Comparison of ENCODE assay signal across 8 cellular contexts in genomic region chr4:145177511-145177905, GRCh38. TPM values are rescaled to one million over a fixed set of nuclear protein-coding genes. Genes with fewer than 3 reads are reported as not detected.
DNase-seq lines count a peak whose midpoint lies in the region; ATAC-seq, FAIRE-seq and TF ChIP-seq lines count a peak whose summit lies in the region.

No MANE protein-coding gene starts in this region.

- no peak for FAIRE-seq in GM19239 (lab: Jason Lieb, UNC)

- peaks cover 21% of the 10 kb centered on the region for H3K36me3 Mint-ChIP-seq in nephron (ENCODE audit: low read depth)

- peak overlapping the region; percentile 96 to 100 (median 98) for H3K4me3 Mint-ChIP-seq in nephron

- DNase-seq in NT2/D1 (ENCODE audit: low read depth, low spot score): no peak
- peak; percentile 69 for DNase-seq in dermis blood vessel endothelial cell
- no peak for DNase-seq in GF-D8 (lab: John Stamatoyannopoulos, UW)
- DNase-seq in AML-193 (lab: John Stamatoyannopoulos, UW): no peak
- DNase-seq in GM19239 (ENCODE audit: insufficient read length, low spot score): no peak

- H3K9me3 ChIP-seq in BLaER1 (no peaks in the 10 kb centered on the region), NT2/D1 (ENCODE audit: insufficient read depth, low read length) (no peaks in the 10 kb centered on the region)

- H3K9ac ChIP-seq in BLaER1: peak overlapping the region; percentile 82
- peak overlapping the region; percentile 25 for H3K9ac ChIP-seq in NT2/D1 (ENCODE audit: insufficient read length, low read depth)

- peaks cover 34% of the 10 kb centered on the region for H3K4me1 Mint-ChIP-seq in nephron

- no peak for TF ChIP-seq CTCF in nephron (IDR thresholded peaks at IDR 0.05; ENCODE audit: unreplicated experiment in 3 of 3)

- H3K4me2 ChIP-seq in BLaER1: peak overlapping the region; percentile 87

- H3K4me3 ChIP-seq in BLaER1 (peak overlapping the region; percentile 82), NT2/D1 (ENCODE audit: insufficient read length, low read depth) (no peak overlapping the region)

- H3K36me3 ChIP-seq in BLaER1 (peaks cover 33% of the 10 kb centered on the region), NT2/D1 (ENCODE audit: insufficient read depth, insufficient read length, low read length) (peaks cover 12% of the 10 kb centered on the region)

- H3K4me1 ChIP-seq in BLaER1 (peaks cover 51% of the 10 kb centered on the region), NT2/D1 (ENCODE audit: insufficient read depth, insufficient read length) (no peaks in the 10 kb centered on the region)

- H3K9me3 Mint-ChIP-seq in nephron: no peaks in the 10 kb centered on the region

- H3K27me3 ChIP-seq in BLaER1 (no peaks in the 10 kb centered on the region), NT2/D1 (ENCODE audit: insufficient read depth, insufficient read length) (no peaks in the 10 kb centered on the region)

- no peak for ATAC-seq in GM21825 (IDR thresholded peaks at IDR 0.05; ENCODE audit: unreplicated experiment)

- H3K27ac ChIP-seq in BLaER1: peak overlapping the region; percentile 96

- peaks cover 65% of the 10 kb centered on the region for H4K20me1 ChIP-seq in BLaER1

- peak overlapping the region; percentile 94 to 98 (median 98) for H3K27ac Mint-ChIP-seq in nephron

- H3K27me3 Mint-ChIP-seq in nephron (ENCODE audit: low read depth): no peaks in the 10 kb centered on the region

RNA-seq across cellular contexts. Expression of gene OTUD4, which starts 2.9 kb away (rescaled TPM):
- total RNA-seq in dermis blood vessel endothelial cell: 29.5 and 35.9 TPM in 2 replicates
